In genomic region chr11:59953463-59954218, GRCh38 we compare ENCODE assay signal across 20 cellular contexts. TPM values are rescaled to one million over a fixed set of nuclear protein-coding genes. Genes with fewer than 3 reads are reported as not detected.
DNase-seq lines count a peak whose midpoint lies in the region; ATAC-seq and TF ChIP-seq lines count a peak whose summit lies in the region.
"Had no signal": no experiment of that assay in that cellular context is flagged by ENCODE, and none has a peak within 500 bp of the region (broad histone marks: within the 10 kb centered on the region; RNA-seq: fewer than 3 reads in every experiment).

No MANE protein-coding gene starts in this region.

- no peaks in the 10 kb centered on the region for H3K36me3 Mint-ChIP-seq in Calu3 (ENCODE audit: insufficient read depth, unreplicated experiment)
- H3K36me3 Mint-ChIP-seq: CD14-positive monocyte; CD8-positive, alpha-beta T cell had no signal

- peaks cover 4% of the 10 kb centered on the region for H3K27me3 ChIP-seq in RWPE2 (ENCODE audit: insufficient read depth, poor library complexity, severe bottlenecking)

- no peaks in the 10 kb centered on the region for H3K9me3 ChIP-seq in RWPE2 (ENCODE audit: severe bottlenecking)

- H3K4me3 ChIP-seq in RWPE2 (ENCODE audit: severe bottlenecking), result no peak overlapping the region

- peak overlapping the region; percentile 77 for H3K27ac Mint-ChIP-seq in Calu3 (ENCODE audit: unreplicated experiment)
- H3K27ac Mint-ChIP-seq: CD14-positive monocyte; CD8-positive, alpha-beta T cell; H9 had no signal

- H3K36me3 ChIP-seq in RWPE2 (ENCODE audit: low read depth), result no peaks in the 10 kb centered on the region

- no peak overlapping the region for H3K27ac ChIP-seq in RWPE2 (ENCODE audit: poor library complexity, severe bottlenecking)
- peak overlapping the region; percentile 37 for H3K27ac ChIP-seq in epithelial cell of prostate
- H3K27ac ChIP-seq: 22Rv1 had no signal

- TF ChIP-seq CTCF in Calu3 (IDR thresholded peaks at IDR 0.05; ENCODE audit: unreplicated experiment) (no peak), RWPE2 (IDR thresholded peaks at IDR 0.05; ENCODE audit: poor library complexity, severe bottlenecking) (no peak)

- no peaks in the 10 kb centered on the region for H3K27me3 Mint-ChIP-seq in Calu3 (ENCODE audit: unreplicated experiment)

- DNase-seq in Calu3, result no peak
- DNase-seq in NCI-H460 (ENCODE audit: extremely low read depth, low read depth), result peak; percentile 2
- DNase-seq in RWPE2 (ENCODE audit: low spot score), result no peak
- no peak for DNase-seq in epithelial cell of prostate (ENCODE audit: low read depth, low spot score)
- no peak for DNase-seq in NCI-H2227 (lab: John Stamatoyannopoulos, UW; ENCODE audit: unreplicated experiment)
- DNase-seq: CD8-positive, alpha-beta T cell; COR-L47; DND-41; GF-D8; GOT3; H9 had no signal

- BruUV-seq in Calu3 (replicated peaks; lab: Mats Ljungman, UMichigan), result no TSS peak

- peaks cover 26% of the 10 kb centered on the region for H3K4me1 Mint-ChIP-seq in Calu3 (ENCODE audit: low read depth, unreplicated experiment)
- H3K4me1 Mint-ChIP-seq: CD14-positive monocyte, H9 had no signal

- CTCF ChIA-PET in Calu3 (lab: Charles Lee), result no interaction called here

- intact Hi-C loops in Calu3 (cut with micrococcal nuclease; ENCODE audit: unreplicated experiment), result no loop called here

- H3K4me1 ChIP-seq in RWPE2 (ENCODE audit: insufficient read depth, poor library complexity, severe bottlenecking), result peaks cover 6% of the 10 kb centered on the region

- H3K4me3 Mint-ChIP-seq in Calu3 (ENCODE audit: low read depth, unreplicated experiment), result no peak overlapping the region
- H3K4me3 Mint-ChIP-seq: CD14-positive monocyte; CD8-positive, alpha-beta T cell; H9 had no signal

- peaks cover 8% of the 10 kb centered on the region for H3K9me3 Mint-ChIP-seq in Calu3 (ENCODE audit: low read depth, unreplicated experiment)
- H3K9me3 Mint-ChIP-seq: CD8-positive, alpha-beta T cell; H9 had no signal

- ATAC-seq in RWPE2 (ENCODE audit: low read depth) (peak; percentile 23; the same call in 1 of the 3 replicates), esophagus mucosa (no peak), GM18519 (IDR thresholded peaks at IDR 0.05; ENCODE audit: low FRiP score, unreplicated experiment) (no peak), GM19023 (IDR thresholded peaks at IDR 0.05; ENCODE audit: unreplicated experiment) (no peak)
- ATAC-seq: CD8-positive, alpha-beta T cell; HepG2 had no signal

RNA-seq across cellular contexts. Expression of gene OOSP4A, which starts 10.2 kb away (rescaled TPM):
- total RNA-seq in Calu3 (2022) (not detected in 2 replicates), esophagus mucosa (not detected)
- total RNA-seq in NCI-H460 (2014; rRNA removed; shearing (Covaris generic)), result not detected in 2 replicates
- polyA plus RNA-seq in NCI-H460 (2014; cell fraction: nucleus; rRNA removed), result not detected in 2 replicates
- total RNA-seq: A673; CD8-positive, alpha-beta T cell; H9; HepG2; HT1080 had no signal
- polyA plus RNA-seq: BJ, CD14-positive monocyte, HepG2 had no signal

RNA-seq across cellular contexts. Expression of gene OOSP1, which starts 15.4 kb away (rescaled TPM):
- total RNA-seq in Calu3 (2022), result not detected in 2 replicates
- not detected in 2 replicates for total RNA-seq in NCI-H460 (2014; rRNA removed; shearing (Covaris generic))
- not detected in 2 replicates for polyA plus RNA-seq in NCI-H460 (2014; cell fraction: nucleus; rRNA removed)
- not detected for total RNA-seq in esophagus mucosa
- total RNA-seq: A673; CD8-positive, alpha-beta T cell; H9; HepG2; HT1080 had no signal
- polyA plus RNA-seq: BJ, CD14-positive monocyte, HepG2 had no signal
